8 cellular contexts compared by ENCODE assay signal in the genomic region with DNA sequence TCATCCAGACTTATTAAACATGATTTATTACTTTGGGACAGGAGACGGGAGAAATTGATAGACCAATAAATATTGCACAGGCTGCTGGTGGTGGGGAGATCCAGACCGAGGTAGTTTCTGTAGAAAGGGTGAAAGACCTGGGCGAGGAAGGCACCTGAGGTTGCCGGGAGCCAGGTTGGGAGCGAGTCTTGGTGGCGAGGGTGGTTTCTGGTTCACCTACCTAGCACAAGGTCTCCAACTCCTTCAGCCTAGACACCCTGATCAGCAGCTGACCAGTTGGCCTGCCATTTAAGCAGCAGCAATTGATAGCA. TPM values are rescaled to one million over a fixed set of nuclear protein-coding genes. Genes with fewer than 3 reads are reported as not detected.
DNase-seq lines count a peak whose midpoint lies in the region; ATAC-seq, FAIRE-seq and TF ChIP-seq lines count a peak whose summit lies in the region.

No MANE protein-coding gene starts in this region.

- CTCF ChIA-PET in AG04450 (lab: Charles Lee), result interaction anchor here (0.5 to 3.1 kb wide), 7 partner anchors 9 to 113 kb away, joined by 3 to 34 read pairs (median 6); a partner anchor contains a TSS
- CTCF ChIA-PET in naive thymus-derived CD4-positive, alpha-beta T cell (lab: Charles Lee), result interaction anchor here (0.5 to 12.3 kb wide), 6 partner anchors 12 to 257 kb away, joined by 3 to 217 read pairs (median 5); a partner anchor contains a TSS

- no peak for ATAC-seq in naive thymus-derived CD4-positive, alpha-beta T cell

- peaks cover 0 to 11% (median 3%) of the 10 kb centered on the region in 3 experiments for H3K36me3 ChIP-seq in naive thymus-derived CD4-positive, alpha-beta T cell (ENCODE audit: control insufficient read depth in 2 of 3, insufficient read depth in 3 of 3, low read length in 3 of 3)

- peak overlapping the region; percentile 88 to 100 (median 99) for H3K27ac Mint-ChIP-seq in IgD-negative memory B cell
- peak overlapping the region; percentile 93 to 100 (median 97) for H3K27ac Mint-ChIP-seq in naive thymus-derived CD4-positive, alpha-beta T cell

- H3K4me3 ChIP-seq in AG04450 (ENCODE audit: low read depth, low read length), result no peak overlapping the region
- H3K4me3 ChIP-seq in naive thymus-derived CD4-positive, alpha-beta T cell (ENCODE audit: low read length), result peak overlapping the region; percentile 55

- H3K9me3 Mint-ChIP-seq in IgD-negative memory B cell, result no peaks in the 10 kb centered on the region
- H3K9me3 Mint-ChIP-seq in naive thymus-derived CD4-positive, alpha-beta T cell, result no peaks in the 10 kb centered on the region

- intact Hi-C loops in naive thymus-derived CD4-positive, alpha-beta T cell (cut with micrococcal nuclease), result loop anchor here (1.0 to 10.0 kb wide), 12 partner anchors 58 to 1544 kb away; a partner anchor contains a TSS

- POLR2A ChIA-PET in AG04450 (lab: Yijun Ruan, JAX), result interaction anchor here (0.9 to 4.0 kb wide), 6 partner anchors 10 to 68 kb away, joined by 3 to 32 read pairs (median 6); a partner anchor contains a TSS
- POLR2A ChIA-PET in naive thymus-derived CD4-positive, alpha-beta T cell (lab: Charles Lee), result interaction anchor here (0.5 to 10.5 kb wide), 18 partner anchors 12 to 1257 kb away, joined by 3 to 424 read pairs (median 5); a partner anchor contains a TSS

- H3K36me3 Mint-ChIP-seq in IgD-negative memory B cell, result peaks cover 12% of the 10 kb centered on the region
- peaks cover 0 to 34% (median 15%) of the 10 kb centered on the region in 5 donors for H3K36me3 Mint-ChIP-seq in naive thymus-derived CD4-positive, alpha-beta T cell

- H3K27me3 ChIP-seq in AG04450 (ENCODE audit: control insufficient read depth, insufficient read depth, low read length), result no peaks in the 10 kb centered on the region
- H3K27me3 ChIP-seq in naive thymus-derived CD4-positive, alpha-beta T cell (ENCODE audit: control insufficient read depth in 2 of 2, insufficient read depth in 2 of 2, low read length in 2 of 2), result no peaks in the 10 kb centered on the region

- peaks cover 17 to 37% (median 35%) of the 10 kb centered on the region in 3 donors for H3K4me1 Mint-ChIP-seq in IgD-negative memory B cell
- H3K4me1 Mint-ChIP-seq in naive thymus-derived CD4-positive, alpha-beta T cell, result peaks cover 28 to 72% (median 56%) of the 10 kb centered on the region in 7 donors

- FAIRE-seq in RCC 7860 (lab: Jason Lieb, UNC), result no peak

- TF ChIP-seq CTCF in AG04450 (IDR thresholded peaks at IDR 0.05; ENCODE audit: low read depth, low read length), result no peak

- peak overlapping the region; percentile 91 to 100 (median 98) for H3K4me3 Mint-ChIP-seq in IgD-negative memory B cell
- peak overlapping the region; percentile 83 to 100 (median 97) for H3K4me3 Mint-ChIP-seq in naive thymus-derived CD4-positive, alpha-beta T cell

- no peak for DNase-seq in AG04450 (ENCODE audit: low read depth, low spot score)
- DNase-seq in naive thymus-derived CD4-positive, alpha-beta T cell, result no peak
- no peak for DNase-seq in SKM-1 treated with dmso at 0.1 percent for 144 hours (lab: John Stamatoyannopoulos, UW; ENCODE audit: unreplicated experiment)
- DNase-seq in RCC 7860 (ENCODE audit: low spot score), result no peak
- no peak for DNase-seq in SHP77 treated with DMSO at 0.1 percent for 48 hours (lab: John Stamatoyannopoulos, UW)
- no peak for DNase-seq in COR-L47 (lab: John Stamatoyannopoulos, UW)

- H3K27me3 Mint-ChIP-seq in IgD-negative memory B cell, result no peaks in the 10 kb centered on the region
- no peaks in the 10 kb centered on the region for H3K27me3 Mint-ChIP-seq in naive thymus-derived CD4-positive, alpha-beta T cell

- H3K9me3 ChIP-seq in AG04450 (ENCODE audit: control insufficient read depth, insufficient read depth, low read length), result no peaks in the 10 kb centered on the region; the same call in 1 of the 2 replicates
- no peaks in the 10 kb centered on the region for H3K9me3 ChIP-seq in naive thymus-derived CD4-positive, alpha-beta T cell (ENCODE audit: control insufficient read depth in 2 of 3, low read length in 3 of 3)

- peak overlapping the region; percentile 25 for H3K27ac ChIP-seq in AG04450 (ENCODE audit: low read depth, low read length)
- H3K27ac ChIP-seq in cingulate gyrus (ENCODE audit: low read depth, low read length), result peak overlapping the region; percentile 71
- peak overlapping the region; percentile 93 for H3K27ac ChIP-seq in naive thymus-derived CD4-positive, alpha-beta T cell (ENCODE audit: low read depth, low read length)

- H3K4me1 ChIP-seq in naive thymus-derived CD4-positive, alpha-beta T cell (ENCODE audit: control insufficient read depth in 2 of 2, insufficient read depth in 2 of 2, low read length in 2 of 2), result peaks cover 46 to 53% of the 10 kb centered on the region in 2 donors

RNA-seq across cellular contexts. Expression of a gene that starts 7.0 kb away (rescaled TPM):
- polyA plus RNA-seq in AG04450 (2011; rRNA removed) (227 and 341 TPM in 2 replicates), IgD-negative memory B cell (586 TPM)
- 291 and 415 TPM in 2 replicates for polyA minus RNA-seq in AG04450 (2011; rRNA and poly(A)+ RNA removed)
- total RNA-seq in naive thymus-derived CD4-positive, alpha-beta T cell, result 100 to 1,000 TPM; 183 to 425 (median 257) TPM
- polyA plus RNA-seq in naive thymus-derived CD4-positive, alpha-beta T cell, result 100 to 1,000 TPM; 511 to 711 TPM

RNA-seq across cellular contexts. Expression of a gene that starts 31.4 kb away (rescaled TPM):
- polyA plus RNA-seq in AG04450 (2011; rRNA removed), result 4.7 and 5.1 TPM in 2 replicates
- 3.8 and 5.5 TPM in 2 replicates for polyA minus RNA-seq in AG04450 (2011; rRNA and poly(A)+ RNA removed)
- 16.2 TPM for polyA plus RNA-seq in IgD-negative memory B cell
- 10 to 100 TPM; 11.6 to 39.8 (median 20.1) TPM for total RNA-seq in naive thymus-derived CD4-positive, alpha-beta T cell
- 10 to 100 TPM in 1 of 2 donors, 1 to 10 TPM in 1; 5.7 to 12.7 TPM for polyA plus RNA-seq in naive thymus-derived CD4-positive, alpha-beta T cell

RNA-seq across cellular contexts. Expression of a gene that starts 31.9 kb away (rescaled TPM):
- polyA plus RNA-seq in AG04450 (2011; rRNA removed) (not detected in 2 replicates), IgD-negative memory B cell (not detected)
- not detected in 2 replicates for polyA minus RNA-seq in AG04450 (2011; rRNA and poly(A)+ RNA removed)
- not detected for total RNA-seq in naive thymus-derived CD4-positive, alpha-beta T cell
- not detected for polyA plus RNA-seq in naive thymus-derived CD4-positive, alpha-beta T cell

RNA-seq across cellular contexts. Expression of a gene that starts 59.0 kb away (rescaled TPM):
- polyA plus RNA-seq in AG04450 (2011; rRNA removed) (168 and 187 TPM in 2 replicates), IgD-negative memory B cell (29.2 TPM)
- 155 and 179 TPM in 2 replicates for polyA minus RNA-seq in AG04450 (2011; rRNA and poly(A)+ RNA removed)
- 10 to 100 TPM; 42.7 to 73.9 (median 52.3) TPM for total RNA-seq in naive thymus-derived CD4-positive, alpha-beta T cell
- polyA plus RNA-seq in naive thymus-derived CD4-positive, alpha-beta T cell, result 10 to 100 TPM; 22.2 to 24.3 TPM

Comparison
In these comparisons a context has a peak if more than half of its experiments do, and no peak if none do; other contexts are left out.
1. H3K27ac ChIP-seq: peak in every context shown above with its lines; median percentile 93 in naive thymus-derived CD4-positive, alpha-beta T cell; 71 in cingulate gyrus; 25 in AG04450.